In genomic region chr4:57195622-57196021, GRCh38 we compare ENCODE assay signal across 35 cellular contexts.
"Had no signal": no experiment of that assay in that cellular context is flagged by ENCODE, and none has a peak within 500 bp of the region (broad histone marks: within the 10 kb centered on the region; RNA-seq: fewer than 3 reads in every experiment).

No MANE protein-coding gene starts in this region.

- ATAC-seq: activated CD4-positive, CD25-positive, alpha-beta regulatory T cell treated with anti-CD3 and anti-CD28 coated beads, Interleukin-2, amount 50 U/mL, for 24 hours; activated CD8-positive, alpha-beta T cell treated with anti-CD3 and anti-CD28 coated beads for 36 hours; activated naive CD8-positive, alpha-beta T cell treated with anti-CD3 and anti-CD28 coated beads, Interleukin-2, amount 50 U/mL, for 24 hours; body of pancreas; esophagus mucosa; T-helper 17 cell had no signal

- H3K4me1 ChIP-seq: adrenal gland, body of pancreas had no signal

- H3K27ac ChIP-seq: adrenal gland, body of pancreas, coronary artery, dorsolateral prefrontal cortex, WERI-Rb-1 had no signal

- H3K27ac Mint-ChIP-seq: activated B cell treated with CpG ODN at 0.5 μM for 24 hours; activated CD8-positive, alpha-beta T cell treated with anti-CD3 and anti-CD28 coated beads for 36 hours; activated naive CD4-positive, alpha-beta T cell treated with anti-CD3 and anti-CD28 coated beads for 36 hours; activated naive CD4-positive, alpha-beta T cell treated with anti-CD3 and anti-CD28 coated beads, Interleukin-2, amount 50 U/mL, for 24 hours; activated naive CD8-positive, alpha-beta T cell treated with anti-CD3 and anti-CD28 coated beads for 36 hours; activated naive CD8-positive, alpha-beta T cell treated with anti-CD3 and anti-CD28 coated beads, Interleukin-2, amount 50 U/mL, for 24 hours; activated T-helper 1 cell treated with anti-CD3 and anti-CD28 coated beads, Interleukin-12 subunit alpha, Interleukin-12 subunit beta, Interleukin-2, Interleukin-4 antibody, amounts not matched to agents 30 ng/mL and 10 ng/mL and 1 ng/mL, durations not matched to agents 14 hours and 24 hours and 36 hours; activated T-helper 2 cell treated with anti-CD3 and anti-CD28 coated beads, Interferon-gamma antibody, Interleukin-2, Interleukin-4, amounts not matched to agents 10 μg/mL and 5 μg/mL and 100 μg/mL, durations not matched to agents 14 hours and 24 hours and 36 hours; dendritic cell treated with granulocyte-macrophage colony-stimulating factor and Interleukin-4, amounts not matched to agents 40 ng/mL and 50 ng/mL, for 4 days; endodermal cell; T-helper 17 cell; T-helper 2 cell treated with Interferon-gamma antibody and Interleukin-4, amounts not matched to agents 5 μg/mL and 100 μg/mL, for 36 hours had no signal

- H3K9me3 ChIP-seq: adrenal gland, body of pancreas had no signal

- H3K4me3 ChIP-seq: adrenal gland, body of pancreas, coronary artery, dorsolateral prefrontal cortex had no signal

- H3K36me3 ChIP-seq: adrenal gland, WERI-Rb-1 had no signal

- H3K9me3 Mint-ChIP-seq: activated B cell treated with CpG ODN at 0.5 μM for 24 hours; activated CD8-positive, alpha-beta T cell treated with anti-CD3 and anti-CD28 coated beads for 36 hours; activated naive CD4-positive, alpha-beta T cell treated with anti-CD3 and anti-CD28 coated beads for 36 hours; activated naive CD4-positive, alpha-beta T cell treated with anti-CD3 and anti-CD28 coated beads, Interleukin-2, amount 50 U/mL, for 24 hours; activated naive CD8-positive, alpha-beta T cell treated with anti-CD3 and anti-CD28 coated beads for 36 hours; activated naive CD8-positive, alpha-beta T cell treated with anti-CD3 and anti-CD28 coated beads, Interleukin-2, amount 50 U/mL, for 24 hours; activated T-helper 1 cell treated with anti-CD3 and anti-CD28 coated beads, Interleukin-12 subunit alpha, Interleukin-12 subunit beta, Interleukin-2, Interleukin-4 antibody, amounts not matched to agents 30 ng/mL and 10 ng/mL and 1 ng/mL, durations not matched to agents 14 hours and 24 hours and 36 hours; activated T-helper 2 cell treated with anti-CD3 and anti-CD28 coated beads, Interferon-gamma antibody, Interleukin-2, Interleukin-4, amounts not matched to agents 10 μg/mL and 5 μg/mL and 100 μg/mL, durations not matched to agents 14 hours and 24 hours and 36 hours; dendritic cell treated with granulocyte-macrophage colony-stimulating factor and Interleukin-4, amounts not matched to agents 40 ng/mL and 50 ng/mL, for 4 days; T-helper 2 cell treated with Interferon-gamma antibody and Interleukin-4, amounts not matched to agents 5 μg/mL and 100 μg/mL, for 36 hours had no signal

- DNase-seq: activated B cell treated with CpG ODN at 0.5 μM for 24 hours; activated CD4-positive, alpha-beta T cell treated with anti-CD3 and anti-CD28 coated beads for 48 hours; activated CD4-positive, alpha-beta T cell treated with anti-CD3 and anti-CD28 coated beads, Interleukin-2, amount 50 U/mL, for 1 hour; activated CD4-positive, alpha-beta T cell treated with anti-CD3 and anti-CD28 coated beads, Interleukin-2, amount 50 U/mL, for 48 hours; activated CD8-positive, alpha-beta memory T cell treated with anti-CD3 and anti-CD28 coated beads for 24 hours; activated CD8-positive, alpha-beta T cell treated with anti-CD3 and anti-CD28 coated beads for 36 hours; activated effector memory CD4-positive, alpha-beta T cell treated with anti-CD3 and anti-CD28 coated beads, Interleukin-2, amount 50 U/mL, for 16 hours; activated naive CD4-positive, alpha-beta T cell treated with anti-CD3 and anti-CD28 coated beads for 36 hours; activated naive CD8-positive, alpha-beta T cell treated with anti-CD3 and anti-CD28 coated beads for 36 hours; activated naive CD8-positive, alpha-beta T cell treated with anti-CD3 and anti-CD28 coated beads, Interleukin-2, amount 50 U/mL, for 24 hours; activated T-cell treated with anti-CD3 and anti-CD28 coated beads, Interleukin-2, amount 50 U/mL, for 1 hour; activated T-cell treated with anti-CD3 and anti-CD28 coated beads, Interleukin-2, amount 50 U/mL, for 48 hours; adrenal gland; amygdala; aorta; body of pancreas; central memory CD4-positive, alpha-beta T cell; cerebellar nuclear complex; dorsolateral prefrontal cortex; effector memory CD4-positive, alpha-beta T cell; endodermal cell; foreskin fibroblast; glutamatergic neuron; T-helper 1 cell; T-helper 17 cell; T1000; WERI-Rb-1 had no signal

- H3K4me1 Mint-ChIP-seq: activated B cell treated with CpG ODN at 0.5 μM for 24 hours; activated naive CD4-positive, alpha-beta T cell treated with anti-CD3 and anti-CD28 coated beads, Interleukin-2, amount 50 U/mL, for 24 hours; activated naive CD8-positive, alpha-beta T cell treated with anti-CD3 and anti-CD28 coated beads for 36 hours; activated naive CD8-positive, alpha-beta T cell treated with anti-CD3 and anti-CD28 coated beads, Interleukin-2, amount 50 U/mL, for 24 hours; T-helper 17 cell had no signal

- H3K4me3 Mint-ChIP-seq: activated B cell treated with CpG ODN at 0.5 μM for 24 hours; activated CD8-positive, alpha-beta T cell treated with anti-CD3 and anti-CD28 coated beads for 36 hours; activated naive CD4-positive, alpha-beta T cell treated with anti-CD3 and anti-CD28 coated beads for 36 hours; activated naive CD4-positive, alpha-beta T cell treated with anti-CD3 and anti-CD28 coated beads, Interleukin-2, amount 50 U/mL, for 24 hours; activated naive CD8-positive, alpha-beta T cell treated with anti-CD3 and anti-CD28 coated beads for 36 hours; activated naive CD8-positive, alpha-beta T cell treated with anti-CD3 and anti-CD28 coated beads, Interleukin-2, amount 50 U/mL, for 24 hours; activated T-helper 1 cell treated with anti-CD3 and anti-CD28 coated beads, Interleukin-12 subunit alpha, Interleukin-12 subunit beta, Interleukin-2, Interleukin-4 antibody, amounts not matched to agents 30 ng/mL and 10 ng/mL and 1 ng/mL, durations not matched to agents 14 hours and 24 hours and 36 hours; dendritic cell treated with granulocyte-macrophage colony-stimulating factor and Interleukin-4, amounts not matched to agents 40 ng/mL and 50 ng/mL, for 4 days; endodermal cell; T-helper 17 cell; T-helper 2 cell treated with Interferon-gamma antibody and Interleukin-4, amounts not matched to agents 5 μg/mL and 100 μg/mL, for 36 hours had no signal

- H3K27me3 ChIP-seq: body of pancreas, dorsolateral prefrontal cortex had no signal

- H3K36me3 Mint-ChIP-seq: activated naive CD4-positive, alpha-beta T cell treated with anti-CD3 and anti-CD28 coated beads, Interleukin-2, amount 50 U/mL, for 24 hours; activated naive CD8-positive, alpha-beta T cell treated with anti-CD3 and anti-CD28 coated beads for 36 hours had no signal
